ENCODE assay signal across 1 cellular context in the genomic region with DNA sequence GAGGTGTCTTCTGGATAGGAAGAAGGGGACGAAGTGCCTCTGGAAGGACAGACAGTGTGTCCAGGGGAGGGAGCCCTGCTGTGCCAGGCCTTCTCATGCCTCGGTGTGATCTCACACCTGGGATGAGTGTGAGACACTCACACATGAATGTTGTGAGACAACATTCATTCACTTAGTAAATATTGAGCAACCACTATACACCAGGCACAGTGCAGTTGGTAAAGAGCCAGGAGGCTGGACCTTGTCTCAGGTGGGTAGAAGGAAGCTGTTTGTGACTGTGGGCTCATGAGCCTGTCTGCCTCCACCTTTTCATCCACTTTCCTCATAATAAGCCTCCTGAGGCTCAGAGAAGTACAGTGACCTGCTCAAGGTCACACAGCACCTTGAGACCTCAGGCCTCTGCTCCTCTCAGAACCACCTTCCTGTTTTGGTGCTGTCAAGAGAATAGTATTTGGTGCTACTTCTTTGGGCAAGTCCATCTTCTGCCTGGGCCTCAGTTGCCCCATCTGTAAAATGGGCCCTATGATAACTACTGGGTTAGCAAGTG.
A peak's percentile ranks its signal among the peaks of the same experiment; 100 is the strongest.
TF ChIP-seq lines count a peak whose summit lies in the region.

No MANE protein-coding gene starts in this region.

TF ChIP-seq in GM12878, 131 proteins besides CTCF, POLR2A, EP300 and RAD21 (continued from another document):
- no peak for TF ChIP-seq IRF4 (IDR thresholded peaks at IDR 0.05; ENCODE audit: low read depth, low read length)
- peak; percentile 86 for TF ChIP-seq SMARCA5 (IDR thresholded peaks at IDR 0.05)
